12 cellular contexts compared by ENCODE assay signal in the genomic region with DNA sequence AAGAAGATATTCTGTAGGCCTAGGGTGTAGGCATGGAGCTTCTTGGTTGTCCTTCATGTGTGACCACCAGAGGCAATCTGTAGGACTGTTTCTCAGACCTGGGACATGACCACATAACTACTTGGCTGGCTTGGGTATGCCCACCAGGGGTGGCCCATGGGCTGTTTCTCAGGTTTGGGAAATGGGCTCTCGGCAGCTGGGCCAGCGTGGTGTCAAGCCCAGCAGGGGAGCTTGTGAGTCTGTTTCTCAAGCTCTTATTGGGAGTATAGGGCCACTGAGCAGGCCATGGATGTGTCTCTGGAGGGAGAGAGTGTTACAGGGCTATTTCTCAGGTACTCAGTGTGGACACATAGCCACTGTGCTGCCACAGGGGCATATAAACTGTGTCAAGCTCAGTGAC. TPM values are rescaled to one million over a fixed set of nuclear protein-coding genes. Genes with fewer than 3 reads are reported as not detected.
"Had no signal": no experiment of that assay in that cellular context is flagged by ENCODE, and none has a peak within 500 bp of the region (broad histone marks: within the 10 kb centered on the region; RNA-seq: fewer than 3 reads in every experiment).

No MANE protein-coding gene starts in this region.

- H3K4me3 Mint-ChIP-seq: HFFc6 had no signal

- FAIRE-seq: K562 had no signal

- H3K4me1 ChIP-seq: HAP-1 had no signal

- H3K27ac Mint-ChIP-seq: HFFc6 had no signal

- ATAC-seq: HCT116, K562 had no signal

- H3K9ac ChIP-seq: GM23248 had no signal

- H3K9me3 Mint-ChIP-seq: HFFc6 had no signal

- H3K9me3 ChIP-seq: HAP-1 had no signal

- DNase-seq: GM23248, GOT3, H7, HFFc6, IMR-90, KG1 had no signal

- H3K27ac ChIP-seq: GM23248, HL-60 had no signal

- H3K36me3 ChIP-seq: HAP-1 had no signal

- H2AFZ ChIP-seq: GM23248 had no signal

- H3K4me3 ChIP-seq: GM23248, HAP-1, K562 had no signal

RNA-seq across cellular contexts. Expression of a gene that starts 2.5 kb away (rescaled TPM):
- total RNA-seq: GM23248, H4, H7, HFFc6, HT1080, IMR-90, K562 had no signal
- polyA plus RNA-seq: GM23248, IMR-90, K562 had no signal

RNA-seq across cellular contexts. Expression of a gene that starts 11.8 kb away (rescaled TPM):
- total RNA-seq: GM23248, H4, HFFc6, HT1080, IMR-90, K562 had no signal
- polyA plus RNA-seq: GM23248, IMR-90, K562 had no signal

RNA-seq across cellular contexts. Expression of a gene that starts 35.7 kb away (rescaled TPM):
- total RNA-seq: H7, HT1080, IMR-90 had no signal
- polyA plus RNA-seq: IMR-90, K562 had no signal

RNA-seq across cellular contexts. Expression of a gene that starts 43.9 kb away (rescaled TPM):
- total RNA-seq: H4, H7, HFFc6, HT1080, IMR-90, K562 had no signal
- polyA plus RNA-seq: GM23248, IMR-90, K562 had no signal
